ENCODE assay signal across 19 cellular contexts in genomic region chr6:35093783-35094182, GRCh38. TPM values are rescaled to one million over a fixed set of nuclear protein-coding genes. Genes with fewer than 3 reads are reported as not detected.
DNase-seq lines count a peak whose midpoint lies in the region; ATAC-seq and TF ChIP-seq lines count a peak whose summit lies in the region.
"Had no signal": no experiment of that assay in that cellular context is flagged by ENCODE, and none has a peak within 500 bp of the region (broad histone marks: within the 10 kb centered on the region; RNA-seq: fewer than 3 reads in every experiment).

No MANE protein-coding gene starts in this region.

- peaks cover 2% of the 10 kb centered on the region for H3K27me3 Mint-ChIP-seq in endothelial cell (ENCODE audit: unreplicated experiment)
- peaks cover 10% of the 10 kb centered on the region for H3K27me3 Mint-ChIP-seq in neural progenitor cell (ENCODE audit: insufficient read depth, low read depth)

- H3K27ac ChIP-seq in SK-N-SH (ENCODE audit: low read depth in 2 of 2, low read length in 1 of 2) (no peak overlapping the region), neural progenitor cell (no peak overlapping the region), vagina (peak overlapping the region; percentile 64), breast epithelium (no peak overlapping the region)
- H3K27ac ChIP-seq: 22Rv1, PC-9 had no signal

- intact Hi-C loops in vagina (cut with DNase I) (no loop called here), breast epithelium (cut with DNase I; ENCODE audit: low total_unique reads) (no loop called here)

- H3K27me3 ChIP-seq in SK-N-SH (ENCODE audit: insufficient read depth) (no peaks in the 10 kb centered on the region), neural progenitor cell (no peaks in the 10 kb centered on the region), vagina (no peaks in the 10 kb centered on the region), breast epithelium (no peaks in the 10 kb centered on the region)

- POLR2A ChIA-PET in SK-N-SH (lab: Yijun Ruan, JAX) = no interaction called here

- H3K9me3 ChIP-seq in SK-N-SH (no peaks in the 10 kb centered on the region), neural progenitor cell (ENCODE audit: low read depth) (no peaks in the 10 kb centered on the region), vagina (no peaks in the 10 kb centered on the region), breast epithelium (no peaks in the 10 kb centered on the region)

- WGBS in SK-N-SH (ENCODE audit: low lambda C conversion rate) = no CpG with 5 or more reads among the region's 6 CpGs

- TF ChIP-seq CTCF in SK-N-SH (IDR thresholded peaks at IDR 0.05) = no peak
- no peak for TF ChIP-seq CTCF in endothelial cell (IDR thresholded peaks at IDR 0.05; ENCODE audit: unreplicated experiment)
- no peak for TF ChIP-seq CTCF in neural progenitor cell (IDR thresholded peaks at IDR 0.05)
- TF ChIP-seq CTCF in vagina (IDR thresholded peaks at IDR 0.05) = no peak
- no peak for TF ChIP-seq CTCF in breast epithelium (IDR thresholded peaks at IDR 0.05)

- H3K36me3 Mint-ChIP-seq in endothelial cell (ENCODE audit: low read depth, unreplicated experiment) = no peaks in the 10 kb centered on the region
- no peaks in the 10 kb centered on the region for H3K36me3 Mint-ChIP-seq in neural progenitor cell

- TF ChIP-seq POLR2A in vagina (IDR thresholded peaks at IDR 0.05) = no peak
- no peak for TF ChIP-seq POLR2A in breast epithelium (IDR thresholded peaks at IDR 0.05)

- H3F3A ChIP-seq in SK-N-SH (replicated peaks; ENCODE audit: insufficient read depth) = peaks cover 23% of the 10 kb centered on the region
- H3F3A ChIP-seq in neural progenitor cell (ENCODE audit: low read depth) = peaks cover 6% of the 10 kb centered on the region

- no peaks in the 10 kb centered on the region for H3K79me2 ChIP-seq in SK-N-SH (ENCODE audit: insufficient read depth)
- H3K79me2 ChIP-seq in neural progenitor cell (ENCODE audit: low read depth) = no peaks in the 10 kb centered on the region

- H3K4me2 ChIP-seq in SK-N-SH (no peak overlapping the region), neural progenitor cell (no peak overlapping the region)
- H3K4me2 ChIP-seq: PC-9 had no signal

- no peaks in the 10 kb centered on the region for H3K36me3 ChIP-seq in SK-N-SH (replicated peaks in 1 of 2; ENCODE audit: control insufficient read depth in 1 of 2, insufficient read depth in 2 of 2, low read length in 1 of 2)
- H3K36me3 ChIP-seq in neural progenitor cell = no peaks in the 10 kb centered on the region
- no peaks in the 10 kb centered on the region for H3K36me3 ChIP-seq in vagina
- no peaks in the 10 kb centered on the region for H3K36me3 ChIP-seq in breast epithelium

- TF ChIP-seq RAD21 in SK-N-SH (IDR thresholded peaks at IDR 0.05; ENCODE audit: low read length) = no peak

- DNase-seq in SK-N-SH (peak; percentile 4), endothelial cell (ENCODE audit: low spot score) (peak; percentile 1), neural progenitor cell (ENCODE audit: low spot score) (no peak), vagina (ENCODE audit: extremely low spot score in 2 of 2) (no peak), breast epithelium (ENCODE audit: low spot score in 2 of 2) (no peak), NCI-H2081 treated with DMSO at 0.1 percent for 48 hours (lab: John Stamatoyannopoulos, UW) (no peak)
- DNase-seq: CD8-positive, alpha-beta T cell; DND-41; GDM1; KG1; NCI-H1417 treated with DMSO at 0.1 percent for 48 hours; NCI-H2081; NCI-H510A; NCI-H82; PC-9 had no signal

- no peak overlapping the region for H2AFZ ChIP-seq in SK-N-SH (ENCODE audit: low read depth)
- H2AFZ ChIP-seq in neural progenitor cell (replicated peaks) = no peak overlapping the region
- H2AFZ ChIP-seq: PC-9 had no signal

- no peak for TF ChIP-seq EP300 in SK-N-SH (IDR thresholded peaks at IDR 0.05; ENCODE audit: borderline replicate concordance in 1 of 2, low read depth in 1 of 2, low read length in 1 of 2)

- H3K4me1 ChIP-seq in SK-N-SH (ENCODE audit: control insufficient read depth in 1 of 2, insufficient read depth in 2 of 2, low read depth in 1 of 2, low read length in 1 of 2) (peaks cover 11 to 43% of the 10 kb centered on the region in 2 experiments), neural progenitor cell (peaks cover 8% of the 10 kb centered on the region), vagina (peaks cover 44% of the 10 kb centered on the region), breast epithelium (no peaks in the 10 kb centered on the region)

- H3K4me3 Mint-ChIP-seq in endothelial cell (ENCODE audit: unreplicated experiment) = no peak overlapping the region
- no peak overlapping the region for H3K4me3 Mint-ChIP-seq in neural progenitor cell
- H3K4me3 Mint-ChIP-seq: CD8-positive, alpha-beta T cell had no signal

- no peaks in the 10 kb centered on the region for H3K9me2 ChIP-seq in SK-N-SH

- peaks cover 1% of the 10 kb centered on the region for H3K4me1 Mint-ChIP-seq in endothelial cell (ENCODE audit: unreplicated experiment)
- peaks cover 23% of the 10 kb centered on the region for H3K4me1 Mint-ChIP-seq in neural progenitor cell

- CTCF ChIA-PET in SK-N-SH (lab: Yijun Ruan, JAX) = interaction anchor here (0.9 to 2.2 kb wide), 2 partner anchors 19 to 107 kb away, joined by 4 to 9 read pairs; no protein-coding TSS in a partner anchor

- H3K9me3 Mint-ChIP-seq in endothelial cell (ENCODE audit: unreplicated experiment) (no peaks in the 10 kb centered on the region), neural progenitor cell (no peaks in the 10 kb centered on the region)
- H3K9me3 Mint-ChIP-seq: CD8-positive, alpha-beta T cell had no signal

- ATAC-seq in SK-N-SH treated with all-trans-retinoic acid at 6 μM for 48 hours (no peak), HG03095 (IDR thresholded peaks at IDR 0.05; ENCODE audit: unreplicated experiment) (no peak)
- ATAC-seq: CD8-positive, alpha-beta T cell; GM12878 had no signal

- H4K20me1 ChIP-seq in SK-N-SH (ENCODE audit: insufficient read depth) (no peaks in the 10 kb centered on the region), neural progenitor cell (ENCODE audit: low read depth) (no peaks in the 10 kb centered on the region)

- H3K27ac Mint-ChIP-seq in endothelial cell (ENCODE audit: unreplicated experiment) (no peak overlapping the region), neural progenitor cell (peak overlapping the region; percentile 18)
- H3K27ac Mint-ChIP-seq: CD8-positive, alpha-beta T cell had no signal

- H3K4me3 ChIP-seq in SK-N-SH (ENCODE audit: low read depth in 2 of 2, low read length in 1 of 2) (no peak overlapping the region), neural progenitor cell (no peak overlapping the region), vagina (no peak overlapping the region), breast epithelium (no peak overlapping the region)
- H3K4me3 ChIP-seq: GM12878, PC-9 had no signal

- H3K9ac ChIP-seq in SK-N-SH (no peak overlapping the region), neural progenitor cell (no peak overlapping the region)

TF ChIP-seq in SK-N-SH, 30 proteins besides CTCF, POLR2A, EP300 and RAD21:
- TF ChIP-seq GATA2 (CRISPR knock-in tag; IDR thresholded peaks at IDR 0.05) = no peak
- TF ChIP-seq SIN3A (IDR thresholded peaks at IDR 0.05; ENCODE audit: borderline replicate concordance, low read depth, low read length) = no peak

TF ChIP-seq in SK-N-SH treated with all-trans-retinoic acid at 6 μM for 48 hours, 23 proteins besides CTCF, POLR2A, EP300 and RAD21:
- no peak for TF ChIP-seq SNAI2 (CRISPR knock-in tag; IDR thresholded peaks at IDR 0.05)
- no peak for TF ChIP-seq OSR1 (CRISPR knock-in tag; IDR thresholded peaks at IDR 0.05)
- no peak for TF ChIP-seq GLIS3 (CRISPR knock-in tag; IDR thresholded peaks at IDR 0.05)
- no peak for TF ChIP-seq TOX (CRISPR knock-in tag; IDR thresholded peaks at IDR 0.05; ENCODE audit: borderline replicate concordance)
- no peak for TF ChIP-seq TCF4 (CRISPR knock-in tag; IDR thresholded peaks at IDR 0.05; ENCODE audit: borderline replicate concordance)
- TF ChIP-seq PPARA (CRISPR knock-in tag; IDR thresholded peaks at IDR 0.05; ENCODE audit: borderline replicate concordance) = no peak
- no peak for TF ChIP-seq ARNTL (CRISPR knock-in tag; IDR thresholded peaks at IDR 0.05; ENCODE audit: borderline replicate concordance, low read depth)
- TF ChIP-seq ZC3H10 (CRISPR knock-in tag; IDR thresholded peaks at IDR 0.05) = no peak
- no peak for TF ChIP-seq ISL1 (CRISPR knock-in tag; IDR thresholded peaks at IDR 0.05)
- TF ChIP-seq CSRNP3 (CRISPR knock-in tag; IDR thresholded peaks at IDR 0.05) = no peak
- TF ChIP-seq CREB5 (CRISPR knock-in tag; IDR thresholded peaks at IDR 0.05; ENCODE audit: low read depth) = no peak
- TF ChIP-seq RARB (CRISPR knock-in tag; IDR thresholded peaks at IDR 0.05) = no peak
- no peak for TF ChIP-seq ZNF8 (CRISPR knock-in tag; IDR thresholded peaks at IDR 0.05)

RNA-seq across cellular contexts. Expression of gene TCP11, which starts 47.4 kb away (rescaled TPM):
- polyA plus RNA-seq in SK-N-SH (2012; rRNA removed) = 0.05 and 0.16 TPM in 2 replicates
- 0.04 and 0.13 TPM in 2 replicates for polyA plus RNA-seq in SK-N-SH (2012; cell fraction: cytosol; rRNA removed)
- polyA plus RNA-seq in SK-N-SH (2012; cell fraction: nucleus; rRNA removed) = 0.08 and 0.18 TPM in 2 replicates
- total RNA-seq in endothelial cell (ENCODE audit: unreplicated experiment) (0.18 TPM), neural progenitor cell (ENCODE audit: low replicate concordance) (0.25 TPM in 1 of 2 replicates, not detected in the other), vagina (not detected), breast epithelium (under 1 TPM in 2 of 3 donors, not detected in 1; 0.32 to 0.66 TPM)
- total RNA-seq: CD8-positive, alpha-beta T cell; GM12878; PC-9 had no signal
- polyA plus RNA-seq: GM12878 had no signal

Comparison
In these comparisons a context has a peak if more than half of its experiments do, and no peak if none do; other contexts are left out.
1. DNase-seq: peak in SK-N-SH (single experiment) and endothelial cell (single experiment); none in neural progenitor cell (single experiment), vagina (0 of 2), breast epithelium (0 of 2) and NCI-H2081 treated with DMSO at 0.1 percent for 48 hours (single experiment).